In the genomic region with DNA sequence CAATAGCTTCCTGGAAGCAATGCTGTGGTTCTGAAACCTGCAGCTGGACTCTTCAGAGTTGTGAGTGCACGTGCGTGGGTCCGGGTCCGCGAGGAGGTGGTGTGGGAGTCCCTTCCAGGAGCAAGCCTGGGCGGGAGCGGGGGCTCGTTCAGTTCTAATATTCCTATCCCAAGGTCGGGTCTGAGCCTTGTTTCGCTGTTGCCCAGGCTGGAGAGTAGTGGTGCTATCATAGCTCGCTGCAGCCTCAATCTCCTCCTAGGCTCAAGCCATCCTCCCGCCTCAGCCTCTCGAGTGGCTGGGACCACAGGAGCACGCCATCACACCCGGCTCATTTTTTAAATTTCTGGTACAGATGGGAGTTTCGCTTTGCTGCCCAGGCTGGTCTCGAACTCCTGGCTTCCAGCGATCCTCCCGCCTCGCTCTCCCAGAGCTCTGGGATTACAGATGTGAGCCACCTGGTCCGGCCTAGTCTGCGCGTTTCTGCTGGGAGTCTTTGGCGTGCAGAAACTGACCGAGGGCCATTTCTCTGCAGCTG, we compare ENCODE assay signal across 1 cellular context.
TF ChIP-seq lines count a peak whose summit lies in the region.

No MANE protein-coding gene starts in this region.

TF ChIP-seq in liver, 16 proteins besides CTCF, POLR2A, EP300 and RAD21 (continued from another document):
- TF ChIP-seq, protein P1, sequence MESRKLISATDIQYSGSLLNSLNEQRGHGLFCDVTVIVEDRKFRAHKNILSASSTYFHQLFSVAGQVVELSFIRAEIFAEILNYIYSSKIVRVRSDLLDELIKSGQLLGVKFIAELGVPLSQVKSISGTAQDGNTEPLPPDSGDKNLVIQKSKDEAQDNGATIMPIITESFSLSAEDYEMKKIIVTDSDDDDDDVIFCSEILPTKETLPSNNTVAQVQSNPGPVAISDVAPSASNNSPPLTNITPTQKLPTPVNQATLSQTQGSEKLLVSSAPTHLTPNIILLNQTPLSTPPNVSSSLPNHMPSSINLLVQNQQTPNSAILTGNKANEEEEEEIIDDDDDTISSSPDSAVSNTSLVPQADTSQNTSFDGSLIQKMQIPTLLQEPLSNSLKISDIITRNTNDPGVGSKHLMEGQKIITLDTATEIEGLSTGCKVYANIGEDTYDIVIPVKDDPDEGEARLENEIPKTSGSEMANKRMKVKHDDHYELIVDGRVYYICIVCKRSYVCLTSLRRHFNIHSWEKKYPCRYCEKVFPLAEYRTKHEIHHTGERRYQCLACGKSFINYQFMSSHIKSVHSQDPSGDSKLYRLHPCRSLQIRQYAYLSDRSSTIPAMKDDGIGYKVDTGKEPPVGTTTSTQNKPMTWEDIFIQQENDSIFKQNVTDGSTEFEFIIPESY (IDR thresholded peaks at IDR 0.05) = no peak
- TF ChIP-seq HNF4A (conservative IDR thresholded peaks at IDR 0.05) (no peak), FOXA2 (IDR thresholded peaks at IDR 0.05) (no peak)
